24 cellular contexts compared by ENCODE assay signal in the genomic region with DNA sequence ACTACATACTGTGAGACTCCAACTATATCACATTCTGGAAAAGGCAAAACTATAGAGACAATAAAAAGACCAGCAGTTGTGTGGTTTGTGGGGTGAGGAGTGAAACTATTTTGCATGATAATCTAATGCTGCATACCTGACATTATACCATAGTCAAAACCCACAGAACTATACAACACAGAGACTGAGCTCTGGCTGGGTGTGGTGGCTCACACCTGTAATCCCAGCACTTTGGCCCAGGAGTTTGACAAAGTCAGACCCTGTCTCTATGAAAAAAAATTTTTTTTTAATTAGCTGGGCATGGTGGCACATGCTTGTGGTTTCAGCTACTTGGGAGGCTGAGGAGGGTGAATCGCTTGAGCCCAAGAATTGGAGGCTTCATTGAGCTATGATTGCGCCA. TPM values are rescaled to one million over a fixed set of nuclear protein-coding genes. Genes with fewer than 3 reads are reported as not detected.
A peak's percentile ranks its signal among the peaks of the same experiment; 100 is the strongest.
DNase-seq lines count a peak whose midpoint lies in the region; ATAC-seq and TF ChIP-seq lines count a peak whose summit lies in the region.
"Had no signal": no experiment of that assay in that cellular context is flagged by ENCODE, and none has a peak within 500 bp of the region (broad histone marks: within the 10 kb centered on the region; RNA-seq: fewer than 3 reads in every experiment).

No MANE protein-coding gene starts in this region.

- H2AFZ ChIP-seq in KMS-11 (ENCODE audit: low read depth): no peak overlapping the region

- CTCF ChIA-PET in activated naive CD4-positive, alpha-beta T cell treated with anti-CD3 and anti-CD28 coated beads for 36 hours (lab: Charles Lee): interaction anchor here (0.6 to 0.7 kb wide), 3 partner anchors 38 to 279 kb away, joined by 3 read pairs; no protein-coding TSS in a partner anchor

- H3K27me3 Mint-ChIP-seq in activated T-helper 2 cell treated with anti-CD3 and anti-CD28 coated beads, Interferon-gamma antibody, Interleukin-2, Interleukin-4, amounts not matched to agents 10 μg/mL and 5 μg/mL and 100 μg/mL, durations not matched to agents 14 hours and 24 hours and 36 hours (ENCODE audit: low read depth): peaks cover 10% of the 10 kb centered on the region
- H3K27me3 Mint-ChIP-seq in activated naive CD4-positive, alpha-beta T cell treated with anti-CD3 and anti-CD28 coated beads for 36 hours (ENCODE audit: low read depth): no peaks in the 10 kb centered on the region
- H3K27me3 Mint-ChIP-seq: CD8-positive, alpha-beta memory T cell had no signal

- peaks cover 39% of the 10 kb centered on the region for H3K4me1 ChIP-seq in KMS-11 (ENCODE audit: low read depth, poor library complexity, severe bottlenecking)
- peaks cover 19% of the 10 kb centered on the region for H3K4me1 ChIP-seq in mucosa of descending colon (ENCODE audit: low read depth)

- H3K9ac ChIP-seq in KMS-11: no peak overlapping the region

- ATAC-seq in mucosa of descending colon: peak; percentile 49
- no peak for ATAC-seq in stimulated activated effector memory CD8-positive, alpha-beta T cell treated with anti-CD3 and anti-CD28 coated beads, Interleukin-12 subunit alpha, Interleukin-12 subunit beta, amount 100 ng/mL, for 72 hours
- ATAC-seq: Panc1 had no signal

- no peaks in the 10 kb centered on the region for H3K36me3 Mint-ChIP-seq in activated T-helper 2 cell treated with anti-CD3 and anti-CD28 coated beads, Interferon-gamma antibody, Interleukin-2, Interleukin-4, amounts not matched to agents 10 μg/mL and 5 μg/mL and 100 μg/mL, durations not matched to agents 14 hours and 24 hours and 36 hours (ENCODE audit: low read depth)
- H3K36me3 Mint-ChIP-seq in activated naive CD4-positive, alpha-beta T cell treated with anti-CD3 and anti-CD28 coated beads for 36 hours (ENCODE audit: low read depth): no peaks in the 10 kb centered on the region
- no peaks in the 10 kb centered on the region for H3K36me3 Mint-ChIP-seq in stimulated activated effector memory CD8-positive, alpha-beta T cell treated with anti-CD3 and anti-CD28 coated beads, Interleukin-12 subunit alpha, Interleukin-12 subunit beta, amount 100 ng/mL, for 72 hours
- H3K36me3 Mint-ChIP-seq: CD8-positive, alpha-beta memory T cell had no signal

- peaks cover 3% of the 10 kb centered on the region for H3K4me1 Mint-ChIP-seq in activated T-helper 2 cell treated with anti-CD3 and anti-CD28 coated beads, Interferon-gamma antibody, Interleukin-2, Interleukin-4, amounts not matched to agents 10 μg/mL and 5 μg/mL and 100 μg/mL, durations not matched to agents 14 hours and 24 hours and 36 hours (ENCODE audit: low read depth)
- H3K4me1 Mint-ChIP-seq in activated naive CD4-positive, alpha-beta T cell treated with anti-CD3 and anti-CD28 coated beads for 36 hours (ENCODE audit: low read depth): no peaks in the 10 kb centered on the region
- no peaks in the 10 kb centered on the region for H3K4me1 Mint-ChIP-seq in stimulated activated effector memory CD8-positive, alpha-beta T cell treated with anti-CD3 and anti-CD28 coated beads, Interleukin-12 subunit alpha, Interleukin-12 subunit beta, amount 100 ng/mL, for 72 hours

- H3K27ac Mint-ChIP-seq in activated T-helper 2 cell treated with anti-CD3 and anti-CD28 coated beads, Interferon-gamma antibody, Interleukin-2, Interleukin-4, amounts not matched to agents 10 μg/mL and 5 μg/mL and 100 μg/mL, durations not matched to agents 14 hours and 24 hours and 36 hours: no peak overlapping the region
- no peak overlapping the region for H3K27ac Mint-ChIP-seq in activated naive CD4-positive, alpha-beta T cell treated with anti-CD3 and anti-CD28 coated beads for 36 hours
- no peak overlapping the region for H3K27ac Mint-ChIP-seq in stimulated activated effector memory CD8-positive, alpha-beta T cell treated with anti-CD3 and anti-CD28 coated beads, Interleukin-12 subunit alpha, Interleukin-12 subunit beta, amount 100 ng/mL, for 72 hours
- H3K27ac Mint-ChIP-seq: CD8-positive, alpha-beta memory T cell; HFFc6 had no signal

- no peaks in the 10 kb centered on the region for H3K9me3 Mint-ChIP-seq in activated T-helper 2 cell treated with anti-CD3 and anti-CD28 coated beads, Interferon-gamma antibody, Interleukin-2, Interleukin-4, amounts not matched to agents 10 μg/mL and 5 μg/mL and 100 μg/mL, durations not matched to agents 14 hours and 24 hours and 36 hours
- H3K9me3 Mint-ChIP-seq in activated naive CD4-positive, alpha-beta T cell treated with anti-CD3 and anti-CD28 coated beads for 36 hours: no peaks in the 10 kb centered on the region
- H3K9me3 Mint-ChIP-seq in stimulated activated effector memory CD8-positive, alpha-beta T cell treated with anti-CD3 and anti-CD28 coated beads, Interleukin-12 subunit alpha, Interleukin-12 subunit beta, amount 100 ng/mL, for 72 hours: no peaks in the 10 kb centered on the region
- H3K9me3 Mint-ChIP-seq: CD8-positive, alpha-beta memory T cell; HFFc6 had no signal

- H3K4me3 Mint-ChIP-seq in activated T-helper 2 cell treated with anti-CD3 and anti-CD28 coated beads, Interferon-gamma antibody, Interleukin-2, Interleukin-4, amounts not matched to agents 10 μg/mL and 5 μg/mL and 100 μg/mL, durations not matched to agents 14 hours and 24 hours and 36 hours (ENCODE audit: low read depth): no peak overlapping the region
- no peak overlapping the region for H3K4me3 Mint-ChIP-seq in activated naive CD4-positive, alpha-beta T cell treated with anti-CD3 and anti-CD28 coated beads for 36 hours
- H3K4me3 Mint-ChIP-seq in stimulated activated effector memory CD8-positive, alpha-beta T cell treated with anti-CD3 and anti-CD28 coated beads, Interleukin-12 subunit alpha, Interleukin-12 subunit beta, amount 100 ng/mL, for 72 hours: no peak overlapping the region
- H3K4me3 Mint-ChIP-seq: CD8-positive, alpha-beta memory T cell; HFFc6 had no signal

- TF ChIP-seq CTCF in 22Rv1 (IDR thresholded peaks at IDR 0.05) (no peak), KMS-11 (conservative IDR thresholded peaks at IDR 0.05; ENCODE audit: low read depth, low read length) (no peak), mucosa of descending colon (IDR thresholded peaks at IDR 0.05) (no peak)

- no peaks in the 10 kb centered on the region for H4K20me1 ChIP-seq in KMS-11 (ENCODE audit: insufficient read depth)

- peak; percentile 31 for DNase-seq in RPMI8226
- DNase-seq in mucosa of descending colon: no peak
- no peak for DNase-seq in activated T-helper 2 cell treated with anti-CD3 and anti-CD28 coated beads, Interferon-gamma antibody, Interleukin-2, Interleukin-4, amounts not matched to agents 10 μg/mL and 5 μg/mL and 100 μg/mL, durations not matched to agents 14 hours and 24 hours and 36 hours (ENCODE audit: low spot score)
- DNase-seq in DMS53 treated with DMSO at 0.1 percent for 48 hours (lab: John Stamatoyannopoulos, UW; ENCODE audit: unreplicated experiment): no peak
- no peak for DNase-seq in activated naive CD4-positive, alpha-beta T cell treated with anti-CD3 and anti-CD28 coated beads for 36 hours
- no peak for DNase-seq in stimulated activated effector memory CD8-positive, alpha-beta T cell treated with anti-CD3 and anti-CD28 coated beads, Interleukin-12 subunit alpha, Interleukin-12 subunit beta, amount 100 ng/mL, for 72 hours (ENCODE audit: low spot score in 2 of 2)
- DNase-seq: Calu3; CD8-positive, alpha-beta memory T cell; H7; HFFc6; KBM-7; NCI-H1048; NCI-H1436; NCI-H187 treated with DMSO at 0.1 percent for 48 hours; NCI-H2107; NCI-H748 treated with DMSO at 0.1 percent for 48 hours; NK-92 treated with Interleukin-12 subunit alpha and Interleukin-12 subunit beta, amount 100 ng/mL, for 24 hours; T-helper 1 cell had no signal

- H3K9me3 ChIP-seq in mucosa of descending colon: no peaks in the 10 kb centered on the region

- intact Hi-C loops in mucosa of descending colon (cut with DNase I, micrococcal nuclease): no loop called here
- intact Hi-C loops in activated T-helper 2 cell treated with anti-CD3 and anti-CD28 coated beads, Interferon-gamma antibody, Interleukin-2, Interleukin-4, amounts not matched to agents 10 μg/mL and 5 μg/mL and 100 μg/mL, durations not matched to agents 14 hours and 24 hours and 36 hours (cut with micrococcal nuclease): no loop called here
- intact Hi-C loops in activated naive CD4-positive, alpha-beta T cell treated with anti-CD3 and anti-CD28 coated beads for 36 hours (cut with micrococcal nuclease): no loop called here

- no peak overlapping the region for H3K4me3 ChIP-seq in KMS-11 (IDR thresholded peaks at IDR 0.05; ENCODE audit: insufficient read depth, low read depth, low read length)
- H3K4me3 ChIP-seq in mucosa of descending colon: no peak overlapping the region

- H3K27ac ChIP-seq in 22Rv1 (peak overlapping the region; percentile 75), KMS-11 (peak overlapping the region; percentile 10; the same call in 1 of the 2 replicates)
- H3K27ac ChIP-seq: C4-2B had no signal

- H3K79me2 ChIP-seq in KMS-11 (ENCODE audit: insufficient read depth, low read depth): no peaks in the 10 kb centered on the region

- H3K4me2 ChIP-seq in KMS-11: peak overlapping the region; percentile 91

- H3K36me3 ChIP-seq in KMS-11 (ENCODE audit: insufficient read depth) (no peaks in the 10 kb centered on the region), mucosa of descending colon (ENCODE audit: low read depth) (no peaks in the 10 kb centered on the region)

- H3K27me3 ChIP-seq in KMS-11 (ENCODE audit: insufficient read depth, low read depth): peaks cover 8% of the 10 kb centered on the region; the same call in 1 of the 2 replicates

RNA-seq across cellular contexts. Expression of gene ZNF541, which starts 11.9 kb away (rescaled TPM):
- under 1 TPM in 1 of 3 donors, not detected in 2; 0.22 TPM for total RNA-seq in mucosa of descending colon
- 0.09 and 0.46 TPM in 2 replicates for total RNA-seq in activated T-helper 2 cell treated with anti-CD3 and anti-CD28 coated beads, Interferon-gamma antibody, Interleukin-2, Interleukin-4, amounts not matched to agents 10 μg/mL and 5 μg/mL and 100 μg/mL, durations not matched to agents 14 hours and 24 hours and 36 hours
- total RNA-seq in activated naive CD4-positive, alpha-beta T cell treated with anti-CD3 and anti-CD28 coated beads for 36 hours: under 1 TPM; 0.33 to 0.44 TPM
- total RNA-seq: Calu3, H7, HT1080, NCI-H460 had no signal

RNA-seq across cellular contexts. Expression of gene NAPA, which starts 46.1 kb away (rescaled TPM):
- 100 to 1,000 TPM; 109 to 145 (median 124) TPM for total RNA-seq in mucosa of descending colon
- 56.9 and 60.1 TPM in 2 replicates for total RNA-seq in activated T-helper 2 cell treated with anti-CD3 and anti-CD28 coated beads, Interferon-gamma antibody, Interleukin-2, Interleukin-4, amounts not matched to agents 10 μg/mL and 5 μg/mL and 100 μg/mL, durations not matched to agents 14 hours and 24 hours and 36 hours
- 10 to 100 TPM; 72.5 to 75.1 TPM for total RNA-seq in activated naive CD4-positive, alpha-beta T cell treated with anti-CD3 and anti-CD28 coated beads for 36 hours

RNA-seq across cellular contexts. Expression of gene BICRA, which starts 47.9 kb away (rescaled TPM):
- total RNA-seq in mucosa of descending colon: 10 to 100 TPM; 18.1 to 19.7 (median 18.5) TPM
- total RNA-seq in activated T-helper 2 cell treated with anti-CD3 and anti-CD28 coated beads, Interferon-gamma antibody, Interleukin-2, Interleukin-4, amounts not matched to agents 10 μg/mL and 5 μg/mL and 100 μg/mL, durations not matched to agents 14 hours and 24 hours and 36 hours: 12.0 and 12.2 TPM in 2 replicates
- 10 to 100 TPM; 11.2 to 12.5 TPM for total RNA-seq in activated naive CD4-positive, alpha-beta T cell treated with anti-CD3 and anti-CD28 coated beads for 36 hours
